In the genomic region with DNA sequence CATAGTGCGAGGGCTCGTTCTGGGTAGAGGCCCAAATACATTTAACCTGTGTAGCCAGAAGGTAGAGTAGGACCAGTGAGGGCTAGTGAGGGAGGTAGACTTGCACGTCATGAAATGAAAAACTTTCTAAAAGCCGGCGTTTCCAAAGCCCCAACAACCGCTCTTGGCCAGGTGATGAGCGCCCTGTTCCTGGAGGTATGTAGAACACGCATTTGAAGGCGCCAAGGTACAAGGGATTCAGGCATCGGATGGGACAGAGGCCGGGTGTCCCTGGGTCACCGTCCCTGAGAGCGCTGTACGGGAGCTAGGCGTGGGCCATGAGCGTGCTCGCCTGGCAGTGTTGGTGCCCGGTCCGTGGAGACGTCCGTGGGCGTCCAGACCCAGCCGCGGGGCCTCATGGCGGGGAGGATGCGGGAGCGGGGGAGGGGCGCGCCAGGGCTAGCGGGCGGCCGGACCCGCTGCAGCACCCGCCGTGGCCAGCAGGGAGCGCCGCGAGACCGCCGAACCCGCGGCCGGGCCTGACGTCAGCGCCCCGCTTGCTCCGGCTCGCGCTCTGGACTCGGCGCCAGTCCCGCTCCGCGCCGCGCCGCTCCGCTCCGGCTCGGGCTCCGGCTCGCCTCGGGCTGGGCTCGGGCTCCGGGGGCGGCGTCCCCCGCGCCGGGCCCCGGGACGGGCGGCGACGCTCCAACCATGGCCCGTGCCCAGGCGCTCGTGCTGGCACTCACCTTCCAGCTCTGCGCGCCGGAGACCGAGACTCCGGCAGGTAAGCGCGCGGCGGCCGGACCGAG, we compare ENCODE assay signal across 1 cellular context.
TF ChIP-seq lines count a peak whose summit lies in the region.

A gene (plus strand): TSS at position 568 of the 788 bp plus-strand sequence. CDS start 123 bp downstream, at position 691.

TF ChIP-seq in HepG2, 621 proteins besides CTCF, POLR2A, EP300 and RAD21 (continued from another document and continues in another):
- TF ChIP-seq, protein P1, sequence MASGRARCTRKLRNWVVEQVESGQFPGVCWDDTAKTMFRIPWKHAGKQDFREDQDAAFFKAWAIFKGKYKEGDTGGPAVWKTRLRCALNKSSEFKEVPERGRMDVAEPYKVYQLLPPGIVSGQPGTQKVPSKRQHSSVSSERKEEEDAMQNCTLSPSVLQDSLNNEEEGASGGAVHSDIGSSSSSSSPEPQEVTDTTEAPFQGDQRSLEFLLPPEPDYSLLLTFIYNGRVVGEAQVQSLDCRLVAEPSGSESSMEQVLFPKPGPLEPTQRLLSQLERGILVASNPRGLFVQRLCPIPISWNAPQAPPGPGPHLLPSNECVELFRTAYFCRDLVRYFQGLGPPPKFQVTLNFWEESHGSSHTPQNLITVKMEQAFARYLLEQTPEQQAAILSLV (CRISPR knock-in tag; IDR thresholded peaks at IDR 0.05; ENCODE audit: borderline replicate concordance), result 0 out of 2 replicates have a peak, but pooled peaks have one; percentile 17
- TF ChIP-seq, protein P2, sequence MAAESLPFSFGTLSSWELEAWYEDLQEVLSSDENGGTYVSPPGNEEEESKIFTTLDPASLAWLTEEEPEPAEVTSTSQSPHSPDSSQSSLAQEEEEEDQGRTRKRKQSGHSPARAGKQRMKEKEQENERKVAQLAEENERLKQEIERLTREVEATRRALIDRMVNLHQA (CRISPR knock-in tag; IDR thresholded peaks at IDR 0.05), result no peak
- TF ChIP-seq HNRNPUL1 (IDR thresholded peaks at IDR 0.05; ENCODE audit: low read depth, low read length), result no peak
- TF ChIP-seq ASH2L (IDR thresholded peaks at IDR 0.05; ENCODE audit: insufficient read length, low read depth, low read length), result no peak
- TF ChIP-seq, protein P3, sequence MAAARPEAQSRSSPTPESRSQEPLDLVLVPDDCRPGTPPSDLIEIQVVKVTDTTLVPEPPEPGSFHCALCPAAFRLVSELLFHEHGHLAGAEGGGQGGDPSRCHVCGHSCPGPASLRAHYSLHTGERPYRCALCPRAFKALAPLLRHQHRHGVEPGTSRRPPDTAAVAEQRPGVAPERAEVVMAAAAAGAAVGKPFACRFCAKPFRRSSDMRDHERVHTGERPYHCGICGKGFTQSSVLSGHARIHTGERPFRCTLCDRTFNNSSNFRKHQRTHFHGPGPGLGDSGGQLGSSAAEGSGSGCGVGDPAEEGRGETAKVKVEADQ (CRISPR knock-in tag; IDR thresholded peaks at IDR 0.05; ENCODE audit: borderline replicate concordance), result no peak; the same call in 1 of the 2 replicates
- TF ChIP-seq ZNF577 (CRISPR knock-in tag; IDR thresholded peaks at IDR 0.05; ENCODE audit: borderline replicate concordance, low read depth), result no peak
- TF ChIP-seq ZNF264 (CRISPR knock-in tag; IDR thresholded peaks at IDR 0.05), result no peak
- TF ChIP-seq, protein P4, sequence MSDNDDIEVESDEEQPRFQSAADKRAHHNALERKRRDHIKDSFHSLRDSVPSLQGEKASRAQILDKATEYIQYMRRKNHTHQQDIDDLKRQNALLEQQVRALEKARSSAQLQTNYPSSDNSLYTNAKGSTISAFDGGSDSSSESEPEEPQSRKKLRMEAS (IDR thresholded peaks at IDR 0.05), result no peak; the same call in 1 of the 2 replicates
- TF ChIP-seq, protein P5, sequence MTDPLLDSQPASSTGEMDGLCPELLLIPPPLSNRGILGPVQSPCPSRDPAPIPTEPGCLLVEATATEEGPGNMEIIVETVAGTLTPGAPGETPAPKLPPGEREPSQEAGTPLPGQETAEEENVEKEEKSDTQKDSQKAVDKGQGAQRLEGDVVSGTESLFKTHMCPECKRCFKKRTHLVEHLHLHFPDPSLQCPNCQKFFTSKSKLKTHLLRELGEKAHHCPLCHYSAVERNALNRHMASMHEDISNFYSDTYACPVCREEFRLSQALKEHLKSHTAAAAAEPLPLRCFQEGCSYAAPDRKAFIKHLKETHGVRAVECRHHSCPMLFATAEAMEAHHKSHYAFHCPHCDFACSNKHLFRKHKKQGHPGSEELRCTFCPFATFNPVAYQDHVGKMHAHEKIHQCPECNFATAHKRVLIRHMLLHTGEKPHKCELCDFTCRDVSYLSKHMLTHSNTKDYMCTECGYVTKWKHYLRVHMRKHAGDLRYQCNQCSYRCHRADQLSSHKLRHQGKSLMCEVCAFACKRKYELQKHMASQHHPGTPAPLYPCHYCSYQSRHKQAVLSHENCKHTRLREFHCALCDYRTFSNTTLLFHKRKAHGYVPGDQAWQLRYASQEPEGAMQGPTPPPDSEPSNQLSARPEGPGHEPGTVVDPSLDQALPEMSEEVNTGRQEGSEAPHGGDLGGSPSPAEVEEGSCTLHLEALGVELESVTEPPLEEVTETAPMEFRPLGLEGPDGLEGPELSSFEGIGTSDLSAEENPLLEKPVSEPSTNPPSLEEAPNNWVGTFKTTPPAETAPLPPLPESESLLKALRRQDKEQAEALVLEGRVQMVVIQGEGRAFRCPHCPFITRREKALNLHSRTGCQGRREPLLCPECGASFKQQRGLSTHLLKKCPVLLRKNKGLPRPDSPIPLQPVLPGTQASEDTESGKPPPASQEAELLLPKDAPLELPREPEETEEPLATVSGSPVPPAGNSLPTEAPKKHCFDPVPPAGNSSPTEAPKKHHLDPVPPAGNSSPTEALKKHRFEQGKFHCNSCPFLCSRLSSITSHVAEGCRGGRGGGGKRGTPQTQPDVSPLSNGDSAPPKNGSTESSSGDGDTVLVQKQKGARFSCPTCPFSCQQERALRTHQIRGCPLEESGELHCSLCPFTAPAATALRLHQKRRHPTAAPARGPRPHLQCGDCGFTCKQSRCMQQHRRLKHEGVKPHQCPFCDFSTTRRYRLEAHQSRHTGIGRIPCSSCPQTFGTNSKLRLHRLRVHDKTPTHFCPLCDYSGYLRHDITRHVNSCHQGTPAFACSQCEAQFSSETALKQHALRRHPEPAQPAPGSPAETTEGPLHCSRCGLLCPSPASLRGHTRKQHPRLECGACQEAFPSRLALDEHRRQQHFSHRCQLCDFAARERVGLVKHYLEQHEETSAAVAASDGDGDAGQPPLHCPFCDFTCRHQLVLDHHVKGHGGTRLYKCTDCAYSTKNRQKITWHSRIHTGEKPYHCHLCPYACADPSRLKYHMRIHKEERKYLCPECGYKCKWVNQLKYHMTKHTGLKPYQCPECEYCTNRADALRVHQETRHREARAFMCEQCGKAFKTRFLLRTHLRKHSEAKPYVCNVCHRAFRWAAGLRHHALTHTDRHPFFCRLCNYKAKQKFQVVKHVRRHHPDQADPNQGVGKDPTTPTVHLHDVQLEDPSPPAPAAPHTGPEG (CRISPR knock-in tag; IDR thresholded peaks at IDR 0.05), result no peak
- TF ChIP-seq MAZ (IDR thresholded peaks at IDR 0.05; ENCODE audit: borderline replicate concordance, low read depth, low read length), result no peak
- TF ChIP-seq MAZ (CRISPR knock-in tag; IDR thresholded peaks at IDR 0.05; ENCODE audit: low read depth), result peak; percentile 72; the same call in 1 of the 2 replicates
- no peak for TF ChIP-seq ZNF333 (CRISPR knock-in tag; IDR thresholded peaks at IDR 0.05; ENCODE audit: borderline replicate concordance)
- TF ChIP-seq, protein P6, sequence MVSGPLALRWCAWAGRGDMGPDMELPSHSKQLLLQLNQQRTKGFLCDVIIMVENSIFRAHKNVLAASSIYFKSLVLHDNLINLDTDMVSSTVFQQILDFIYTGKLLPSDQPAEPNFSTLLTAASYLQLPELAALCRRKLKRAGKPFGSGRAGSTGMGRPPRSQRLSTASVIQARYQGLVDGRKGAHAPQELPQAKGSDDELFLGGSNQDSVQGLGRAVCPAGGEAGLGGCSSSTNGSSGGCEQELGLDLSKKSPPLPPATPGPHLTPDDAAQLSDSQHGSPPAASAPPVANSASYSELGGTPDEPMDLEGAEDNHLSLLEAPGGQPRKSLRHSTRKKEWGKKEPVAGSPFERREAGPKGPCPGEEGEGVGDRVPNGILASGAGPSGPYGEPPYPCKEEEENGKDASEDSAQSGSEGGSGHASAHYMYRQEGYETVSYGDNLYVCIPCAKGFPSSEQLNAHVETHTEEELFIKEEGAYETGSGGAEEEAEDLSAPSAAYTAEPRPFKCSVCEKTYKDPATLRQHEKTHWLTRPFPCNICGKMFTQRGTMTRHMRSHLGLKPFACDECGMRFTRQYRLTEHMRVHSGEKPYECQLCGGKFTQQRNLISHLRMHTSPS (CRISPR knock-in tag; IDR thresholded peaks at IDR 0.05; ENCODE audit: low read depth), result no peak; the same call in 1 of the 2 replicates
- TF ChIP-seq ZNF776 (CRISPR knock-in tag; IDR thresholded peaks at IDR 0.05), result no peak
- TF ChIP-seq, protein P7, sequence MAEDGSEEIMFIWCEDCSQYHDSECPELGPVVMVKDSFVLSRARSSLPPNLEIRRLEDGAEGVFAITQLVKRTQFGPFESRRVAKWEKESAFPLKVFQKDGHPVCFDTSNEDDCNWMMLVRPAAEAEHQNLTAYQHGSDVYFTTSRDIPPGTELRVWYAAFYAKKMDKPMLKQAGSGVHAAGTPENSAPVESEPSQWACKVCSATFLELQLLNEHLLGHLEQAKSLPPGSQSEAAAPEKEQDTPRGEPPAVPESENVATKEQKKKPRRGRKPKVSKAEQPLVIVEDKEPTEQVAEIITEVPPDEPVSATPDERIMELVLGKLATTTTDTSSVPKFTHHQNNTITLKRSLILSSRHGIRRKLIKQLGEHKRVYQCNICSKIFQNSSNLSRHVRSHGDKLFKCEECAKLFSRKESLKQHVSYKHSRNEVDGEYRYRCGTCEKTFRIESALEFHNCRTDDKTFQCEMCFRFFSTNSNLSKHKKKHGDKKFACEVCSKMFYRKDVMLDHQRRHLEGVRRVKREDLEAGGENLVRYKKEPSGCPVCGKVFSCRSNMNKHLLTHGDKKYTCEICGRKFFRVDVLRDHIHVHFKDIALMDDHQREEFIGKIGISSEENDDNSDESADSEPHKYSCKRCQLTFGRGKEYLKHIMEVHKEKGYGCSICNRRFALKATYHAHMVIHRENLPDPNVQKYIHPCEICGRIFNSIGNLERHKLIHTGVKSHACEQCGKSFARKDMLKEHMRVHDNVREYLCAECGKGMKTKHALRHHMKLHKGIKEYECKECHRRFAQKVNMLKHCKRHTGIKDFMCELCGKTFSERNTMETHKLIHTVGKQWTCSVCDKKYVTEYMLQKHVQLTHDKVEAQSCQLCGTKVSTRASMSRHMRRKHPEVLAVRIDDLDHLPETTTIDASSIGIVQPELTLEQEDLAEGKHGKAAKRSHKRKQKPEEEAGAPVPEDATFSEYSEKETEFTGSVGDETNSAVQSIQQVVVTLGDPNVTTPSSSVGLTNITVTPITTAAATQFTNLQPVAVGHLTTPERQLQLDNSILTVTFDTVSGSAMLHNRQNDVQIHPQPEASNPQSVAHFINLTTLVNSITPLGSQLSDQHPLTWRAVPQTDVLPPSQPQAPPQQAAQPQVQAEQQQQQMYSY (CRISPR knock-in tag; IDR thresholded peaks at IDR 0.05), result peak; percentile 85
- no peak for TF ChIP-seq ZNF317 (CRISPR knock-in tag; IDR thresholded peaks at IDR 0.05)
- TF ChIP-seq ZNF30 (CRISPR knock-in tag; IDR thresholded peaks at IDR 0.05), result no peak
- TF ChIP-seq NONO (IDR thresholded peaks at IDR 0.05), result no peak
- 0 out of 2 replicates have a peak, but pooled peaks have one; percentile 49 for TF ChIP-seq NONO (CRISPR knock-in tag; conservative IDR thresholded peaks at IDR 0.05)
- TF ChIP-seq, protein P8, sequence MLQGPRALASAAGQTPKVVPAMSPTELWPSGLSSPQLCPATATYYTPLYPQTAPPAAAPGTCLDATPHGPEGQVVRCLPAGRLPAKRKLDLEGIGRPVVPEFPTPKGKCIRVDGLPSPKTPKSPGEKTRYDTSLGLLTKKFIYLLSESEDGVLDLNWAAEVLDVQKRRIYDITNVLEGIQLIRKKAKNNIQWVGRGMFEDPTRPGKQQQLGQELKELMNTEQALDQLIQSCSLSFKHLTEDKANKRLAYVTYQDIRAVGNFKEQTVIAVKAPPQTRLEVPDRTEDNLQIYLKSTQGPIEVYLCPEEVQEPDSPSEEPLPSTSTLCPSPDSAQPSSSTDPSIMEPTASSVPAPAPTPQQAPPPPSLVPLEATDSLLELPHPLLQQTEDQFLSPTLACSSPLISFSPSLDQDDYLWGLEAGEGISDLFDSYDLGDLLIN (CRISPR knock-in tag; IDR thresholded peaks at IDR 0.05; ENCODE audit: borderline replicate concordance), result no peak; the same call in 1 of the 2 replicates
- TF ChIP-seq, protein P9, sequence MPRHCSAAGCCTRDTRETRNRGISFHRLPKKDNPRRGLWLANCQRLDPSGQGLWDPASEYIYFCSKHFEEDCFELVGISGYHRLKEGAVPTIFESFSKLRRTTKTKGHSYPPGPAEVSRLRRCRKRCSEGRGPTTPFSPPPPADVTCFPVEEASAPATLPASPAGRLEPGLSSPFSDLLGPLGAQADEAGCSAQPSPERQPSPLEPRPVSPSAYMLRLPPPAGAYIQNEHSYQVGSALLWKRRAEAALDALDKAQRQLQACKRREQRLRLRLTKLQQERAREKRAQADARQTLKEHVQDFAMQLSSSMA (CRISPR knock-in tag; IDR thresholded peaks at IDR 0.05), result no peak
- TF ChIP-seq XBP1 (CRISPR knock-in tag; IDR thresholded peaks at IDR 0.05), result no peak
- TF ChIP-seq ATF7-NPFF (CRISPR knock-in tag; IDR thresholded peaks at IDR 0.05; ENCODE audit: low read depth), result peak; percentile 75; the same call in 1 of the 2 replicates
- no peak for TF ChIP-seq JUN (CRISPR knock-in tag; IDR thresholded peaks at IDR 0.05)
- TF ChIP-seq ZNF772 (CRISPR knock-in tag; IDR thresholded peaks at IDR 0.05), result no peak; the same call in 1 of the 2 replicates
- no peak for TF ChIP-seq ZNF484 (CRISPR knock-in tag; IDR thresholded peaks at IDR 0.05; ENCODE audit: borderline replicate concordance, low read depth)
- no peak for TF ChIP-seq CREM (IDR thresholded peaks at IDR 0.05)
- TF ChIP-seq CREM (CRISPR knock-in tag; IDR thresholded peaks at IDR 0.05), result no peak
- no peak for TF ChIP-seq MIER2 (CRISPR knock-in tag; IDR thresholded peaks at IDR 0.05)
- no peak; the same call in 1 of the 2 replicates for TF ChIP-seq ZNF746 (CRISPR knock-in tag; IDR thresholded peaks at IDR 0.05)
- TF ChIP-seq RBM39 (IDR thresholded peaks at IDR 0.05; ENCODE audit: low read depth, low read length, poor library complexity, severe bottlenecking), result no peak
- TF ChIP-seq, protein P10, sequence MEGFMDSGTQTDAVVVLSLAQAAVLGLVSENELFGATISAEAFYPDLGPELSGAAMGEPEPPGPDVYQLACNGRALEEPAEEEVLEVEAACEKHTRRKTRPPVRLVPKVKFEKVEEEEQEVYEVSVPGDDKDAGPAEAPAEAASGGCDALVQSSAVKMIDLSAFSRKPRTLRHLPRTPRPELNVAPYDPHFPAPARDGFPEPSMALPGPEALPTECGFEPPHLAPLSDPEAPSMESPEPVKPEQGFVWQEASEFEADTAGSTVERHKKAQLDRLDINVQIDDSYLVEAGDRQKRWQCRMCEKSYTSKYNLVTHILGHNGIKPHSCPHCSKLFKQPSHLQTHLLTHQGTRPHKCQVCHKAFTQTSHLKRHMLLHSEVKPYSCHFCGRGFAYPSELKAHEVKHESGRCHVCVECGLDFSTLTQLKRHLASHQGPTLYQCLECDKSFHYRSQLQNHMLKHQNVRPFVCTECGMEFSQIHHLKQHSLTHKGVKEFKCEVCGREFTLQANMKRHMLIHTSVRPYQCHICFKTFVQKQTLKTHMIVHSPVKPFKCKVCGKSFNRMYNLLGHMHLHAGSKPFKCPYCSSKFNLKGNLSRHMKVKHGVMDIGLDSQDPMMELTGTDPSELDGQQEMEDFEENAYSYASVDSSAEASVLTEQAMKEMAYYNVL (CRISPR knock-in tag; IDR thresholded peaks at IDR 0.05; ENCODE audit: borderline replicate concordance), result no peak
- TF ChIP-seq NRL (CRISPR knock-in tag; IDR thresholded peaks at IDR 0.05; ENCODE audit: borderline replicate concordance), result 0 out of 2 replicates have a peak, but pooled peaks have one; percentile 25
- no peak for TF ChIP-seq NR2F2 (IDR thresholded peaks at IDR 0.05; ENCODE audit: borderline replicate concordance, low read depth)
- 0 out of 2 replicates have a peak, but pooled peaks have one; percentile 12 for TF ChIP-seq ZNF331 (CRISPR knock-in tag; IDR thresholded peaks at IDR 0.05)
